30 cellular contexts compared by ENCODE assay signal in genomic region chr6:14360565-14360964, GRCh38.
"Had no signal": no experiment of that assay in that cellular context is flagged by ENCODE, and none has a peak within 500 bp of the region (broad histone marks: within the 10 kb centered on the region; RNA-seq: fewer than 3 reads in every experiment).

No MANE protein-coding gene starts in this region.

- H3K27me3 ChIP-seq: esophagus squamous epithelium, right lobe of liver, stomach, tibial artery, upper lobe of right lung had no signal

- H3K27ac Mint-ChIP-seq: activated CD4-positive, alpha-beta memory T cell treated with anti-CD3 and anti-CD28 coated beads, Interleukin-2, amount 10 ng/mL, durations not matched to agents 7 days and 5 days; activated CD4-positive, alpha-beta T cell treated with anti-CD3 and anti-CD28 coated beads, Interleukin-2, amount 10 ng/mL, durations not matched to agents 7 days and 5 days; activated naive CD4-positive, alpha-beta T cell treated with anti-CD3 and anti-CD28 coated beads, Interleukin-2, amount 50 U/mL, for 24 hours; activated naive CD8-positive, alpha-beta T cell treated with anti-CD3 and anti-CD28 coated beads, Interleukin-2, amount 50 U/mL, for 24 hours; activated T-helper 17 cell treated with anti-CD3 and anti-CD28 coated beads, Interleukin-2, amount 50 U/mL, for 72 hours; immature natural killer cell; nephron; stimulated activated effector memory CD8-positive, alpha-beta T cell treated with anti-CD3 and anti-CD28 coated beads, Interleukin-12 subunit alpha, Interleukin-12 subunit beta, amount 100 ng/mL, for 72 hours; T-helper 17 cell; WTC11 had no signal

- H3K4me3 ChIP-seq: esophagus squamous epithelium, lower lobe of right lung, right lobe of liver, stomach, tibial artery, upper lobe of right lung had no signal

- H3K9me3 ChIP-seq: esophagus squamous epithelium, lower lobe of right lung, right lobe of liver, stomach, tibial artery, upper lobe of right lung had no signal

- DNase-seq: activated CD4-positive, alpha-beta memory T cell treated with anti-CD3 and anti-CD28 coated beads, Interleukin-2, amount 10 ng/mL, durations not matched to agents 7 days and 5 days; activated CD4-positive, alpha-beta T cell treated with anti-CD3 and anti-CD28 coated beads for 1 hour; activated CD4-positive, alpha-beta T cell treated with anti-CD3 and anti-CD28 coated beads, Interleukin-2, amount 10 ng/mL, durations not matched to agents 7 days and 5 days; activated CD8-positive, alpha-beta memory T cell treated with anti-CD3 and anti-CD28 coated beads, Interleukin-2, amount 50 U/mL, for 48 hours; activated gamma-delta T cell treated with Interleukin-2 at 50 U/mL for 16 hours; activated naive CD8-positive, alpha-beta T cell treated with anti-CD3 and anti-CD28 coated beads, Interleukin-2, amount 50 U/mL, for 24 hours; activated T-cell treated with anti-CD3 and anti-CD28 coated beads, Interleukin-2, amount 50 U/mL, for 4 hours; amygdala; dermis blood vessel endothelial cell; effector CD4-positive, alpha-beta T cell; esophagus squamous epithelium; glutamatergic neuron; hippocampal formation; immature natural killer cell; kidney; lower lobe of right lung; mesenchymal stem cell; posterior cingulate gyrus; right lobe of liver; small intestine; stimulated activated CD4-positive, alpha-beta T cell treated with anti-CD3 and anti-CD28 coated beads, Interleukin-4, amount 100 ng/mL, for 24 hours; stomach; T-helper 17 cell; tibial artery; upper lobe of right lung had no signal

- H3K4me1 ChIP-seq: lower lobe of right lung, right lobe of liver had no signal

- H3K36me3 Mint-ChIP-seq: activated naive CD4-positive, alpha-beta T cell treated with anti-CD3 and anti-CD28 coated beads, Interleukin-2, amount 50 U/mL, for 24 hours; stimulated activated effector memory CD8-positive, alpha-beta T cell treated with anti-CD3 and anti-CD28 coated beads, Interleukin-12 subunit alpha, Interleukin-12 subunit beta, amount 100 ng/mL, for 72 hours had no signal

- ATAC-seq: activated naive CD8-positive, alpha-beta T cell treated with anti-CD3 and anti-CD28 coated beads, Interleukin-2, amount 50 U/mL, for 24 hours; activated T-cell treated with anti-CD3 and anti-CD28 coated beads, Interleukin-2, amount 50 U/mL, for 4 hours; activated T-helper 17 cell treated with anti-CD3 and anti-CD28 coated beads, Interleukin-2, amount 50 U/mL, for 72 hours; lower lobe of right lung; stimulated activated effector memory CD8-positive, alpha-beta T cell treated with anti-CD3 and anti-CD28 coated beads, Interleukin-12 subunit alpha, Interleukin-12 subunit beta, amount 100 ng/mL, for 72 hours; T-helper 17 cell; upper lobe of right lung; WTC11 had no signal

- H3K4me1 Mint-ChIP-seq: activated CD4-positive, alpha-beta memory T cell treated with anti-CD3 and anti-CD28 coated beads, Interleukin-2, amount 10 ng/mL, durations not matched to agents 7 days and 5 days; activated CD4-positive, alpha-beta T cell treated with anti-CD3 and anti-CD28 coated beads, Interleukin-2, amount 10 ng/mL, durations not matched to agents 7 days and 5 days; activated naive CD4-positive, alpha-beta T cell treated with anti-CD3 and anti-CD28 coated beads, Interleukin-2, amount 50 U/mL, for 24 hours; activated T-helper 17 cell treated with anti-CD3 and anti-CD28 coated beads, Interleukin-2, amount 50 U/mL, for 72 hours; immature natural killer cell; stimulated activated effector memory CD8-positive, alpha-beta T cell treated with anti-CD3 and anti-CD28 coated beads, Interleukin-12 subunit alpha, Interleukin-12 subunit beta, amount 100 ng/mL, for 72 hours; T-helper 17 cell had no signal

- H3K36me3 ChIP-seq: esophagus squamous epithelium, lower lobe of right lung, right lobe of liver, stomach, tibial artery, upper lobe of right lung had no signal

- H3K9me3 Mint-ChIP-seq: activated CD4-positive, alpha-beta memory T cell treated with anti-CD3 and anti-CD28 coated beads, Interleukin-2, amount 10 ng/mL, durations not matched to agents 7 days and 5 days; activated naive CD4-positive, alpha-beta T cell treated with anti-CD3 and anti-CD28 coated beads, Interleukin-2, amount 50 U/mL, for 24 hours; activated naive CD8-positive, alpha-beta T cell treated with anti-CD3 and anti-CD28 coated beads, Interleukin-2, amount 50 U/mL, for 24 hours; activated T-cell treated with anti-CD3 and anti-CD28 coated beads, Interleukin-2, amount 50 U/mL, for 4 hours; activated T-helper 17 cell treated with anti-CD3 and anti-CD28 coated beads, Interleukin-2, amount 50 U/mL, for 72 hours; immature natural killer cell; nephron; stimulated activated effector memory CD8-positive, alpha-beta T cell treated with anti-CD3 and anti-CD28 coated beads, Interleukin-12 subunit alpha, Interleukin-12 subunit beta, amount 100 ng/mL, for 72 hours had no signal

- H3K4me3 Mint-ChIP-seq: activated CD4-positive, alpha-beta memory T cell treated with anti-CD3 and anti-CD28 coated beads, Interleukin-2, amount 10 ng/mL, durations not matched to agents 7 days and 5 days; activated CD4-positive, alpha-beta T cell treated with anti-CD3 and anti-CD28 coated beads, Interleukin-2, amount 10 ng/mL, durations not matched to agents 7 days and 5 days; activated naive CD4-positive, alpha-beta T cell treated with anti-CD3 and anti-CD28 coated beads, Interleukin-2, amount 50 U/mL, for 24 hours; activated naive CD8-positive, alpha-beta T cell treated with anti-CD3 and anti-CD28 coated beads, Interleukin-2, amount 50 U/mL, for 24 hours; activated T-cell treated with anti-CD3 and anti-CD28 coated beads, Interleukin-2, amount 50 U/mL, for 4 hours; activated T-helper 17 cell treated with anti-CD3 and anti-CD28 coated beads, Interleukin-2, amount 50 U/mL, for 72 hours; immature natural killer cell; nephron; stimulated activated effector memory CD8-positive, alpha-beta T cell treated with anti-CD3 and anti-CD28 coated beads, Interleukin-12 subunit alpha, Interleukin-12 subunit beta, amount 100 ng/mL, for 72 hours; T-helper 17 cell; WTC11 had no signal

- H3K27ac ChIP-seq: esophagus squamous epithelium, lower lobe of right lung, right lobe of liver, stomach, tibial artery, upper lobe of right lung had no signal

- H3K27me3 Mint-ChIP-seq: activated naive CD4-positive, alpha-beta T cell treated with anti-CD3 and anti-CD28 coated beads, Interleukin-2, amount 50 U/mL, for 24 hours; activated naive CD8-positive, alpha-beta T cell treated with anti-CD3 and anti-CD28 coated beads, Interleukin-2, amount 50 U/mL, for 24 hours; activated T-helper 17 cell treated with anti-CD3 and anti-CD28 coated beads, Interleukin-2, amount 50 U/mL, for 72 hours had no signal
